8 cellular contexts compared by ENCODE assay signal in the genomic region with DNA sequence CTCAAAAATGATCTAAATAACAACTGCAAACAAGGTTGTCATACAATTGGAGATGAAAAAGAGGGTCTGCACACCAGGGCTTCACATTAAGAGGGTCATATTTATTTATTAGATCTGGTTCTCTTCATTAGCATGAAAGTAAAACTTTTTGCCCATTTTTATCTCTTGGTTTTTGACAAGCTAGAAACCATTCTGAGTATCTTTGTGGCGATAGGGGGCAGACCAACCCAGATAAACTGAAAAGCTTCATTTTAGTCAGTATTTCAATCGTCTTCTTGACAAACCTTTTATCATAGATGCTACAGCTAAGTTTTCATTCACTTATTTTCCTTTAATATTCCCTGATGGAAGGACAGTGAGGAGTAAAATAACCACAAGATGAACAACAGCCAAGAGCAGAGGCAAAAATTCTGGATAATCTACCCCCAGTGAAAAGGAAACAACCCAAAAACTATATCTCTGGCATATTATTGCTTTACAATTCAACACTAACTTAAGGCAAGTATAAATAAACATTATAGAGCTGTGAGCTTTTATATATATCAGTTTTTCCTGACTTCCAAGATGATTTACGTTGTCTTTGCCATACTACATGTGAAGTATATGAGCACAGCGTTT. TPM values are rescaled to one million over a fixed set of nuclear protein-coding genes. Genes with fewer than 3 reads are reported as not detected.
A peak's percentile ranks its signal among the peaks of the same experiment; 100 is the strongest.
DNase-seq lines count a peak whose midpoint lies in the region; ATAC-seq and TF ChIP-seq lines count a peak whose summit lies in the region.

No MANE protein-coding gene starts in this region.

- H3K4me2 ChIP-seq in DOHH2 (ENCODE audit: low read length) (no peak overlapping the region), IMR-90 (ENCODE audit: low read depth, low read length) (no peak overlapping the region), hepatocyte (no peak overlapping the region)

- no peak overlapping the region for H3K23ac ChIP-seq in IMR-90 (ENCODE audit: low read depth, low read length)

- H3K27me3 ChIP-seq in DOHH2 (ENCODE audit: control insufficient read depth, low read length) (no peaks in the 10 kb centered on the region), IMR-90 (ENCODE audit: control insufficient read depth, insufficient read depth, low read length) (no peaks in the 10 kb centered on the region), hepatocyte (no peaks in the 10 kb centered on the region)

- H3K9ac ChIP-seq in IMR-90 (ENCODE audit: low read depth, low read length): no peak overlapping the region

- no peak overlapping the region for H3K56ac ChIP-seq in IMR-90 (ENCODE audit: extremely low read depth, insufficient read depth, low read length)

- H3K79me1 ChIP-seq in IMR-90 (ENCODE audit: low read depth in 1 of 2, low read length in 2 of 2): no peaks in the 10 kb centered on the region

- intact Hi-C loops in IMR-90 (cut with micrococcal nuclease): loop anchor here (2.0 to 10.0 kb wide), 5 partner anchors 122 to 877 kb away; no protein-coding TSS in a partner anchor

- H3K27ac ChIP-seq in DOHH2 (ENCODE audit: low read depth, low read length) (no peak overlapping the region), IMR-90 (ENCODE audit: insufficient read depth, low read length) (no peak overlapping the region), hepatocyte (no peak overlapping the region)

- no peak overlapping the region for H2BK120ac ChIP-seq in IMR-90 (ENCODE audit: low read depth, low read length)

- dilution Hi-C loops in IMR-90 (cut with HindIII; ENCODE audit: low sequenced_read_pairs, unreplicated experiment): no loop called here

- H3K4me3 ChIP-seq in DOHH2 (ENCODE audit: low read length) (no peak overlapping the region), IMR-90 (ENCODE audit: insufficient read depth, low read depth, low read length) (no peak overlapping the region), hepatocyte (no peak overlapping the region)

- H3K36me3 ChIP-seq in DOHH2 (ENCODE audit: control insufficient read depth, low read length) (no peaks in the 10 kb centered on the region), IMR-90 (ENCODE audit: control insufficient read depth, insufficient read depth, low read length) (no peaks in the 10 kb centered on the region), hepatocyte (replicated peaks; ENCODE audit: insufficient read depth, low read depth) (no peaks in the 10 kb centered on the region)

- CTCF ChIA-PET in IMR-90 (lab: Yijun Ruan, JAX): interaction anchor here (0.6 to 1.4 kb wide), 4 partner anchors 105 to 1366 kb away, joined by 3 to 5 read pairs (median 4); no protein-coding TSS in a partner anchor

- no peak overlapping the region for H4K5ac ChIP-seq in IMR-90 (ENCODE audit: low read depth, low read length)

- no peak overlapping the region for H3K14ac ChIP-seq in IMR-90 (replicated peaks; ENCODE audit: low read depth, low read length)

- no peak overlapping the region for H3K18ac ChIP-seq in IMR-90 (ENCODE audit: low read depth, low read length)

- H2BK5ac ChIP-seq in IMR-90 (ENCODE audit: low read depth, low read length, poor library complexity, severe bottlenecking): no peak overlapping the region

- no peak overlapping the region for H2BK20ac ChIP-seq in IMR-90 (ENCODE audit: low read depth, low read length)

- ATAC-seq in IMR-90 (ENCODE audit: low read depth) (peak; percentile 60; the same call in 1 of the 2 replicates), HG03025 (IDR thresholded peaks at IDR 0.05; ENCODE audit: low FRiP score, unreplicated experiment) (no peak), HG03095 (IDR thresholded peaks at IDR 0.05; ENCODE audit: unreplicated experiment) (no peak), GM21825 (IDR thresholded peaks at IDR 0.05; ENCODE audit: unreplicated experiment) (no peak)

- no peak overlapping the region for H2AK9ac ChIP-seq in IMR-90 (replicated peaks; ENCODE audit: low read depth, low read length, poor library complexity)

- no peaks in the 10 kb centered on the region for H3K79me2 ChIP-seq in DOHH2 (ENCODE audit: control insufficient read depth, low read length)
- no peaks in the 10 kb centered on the region for H3K79me2 ChIP-seq in hepatocyte

- POLR2A ChIA-PET in IMR-90 (lab: Charles Lee; ENCODE audit: unreplicated experiment): no interaction called here

- H3K9me1 ChIP-seq in IMR-90 (ENCODE audit: insufficient read depth, low read length): no peaks in the 10 kb centered on the region

- no peak for TF ChIP-seq POLR2A in IMR-90 (IDR thresholded peaks at IDR 0.05; ENCODE audit: low read depth, low read length)

- no peak overlapping the region for H4K8ac ChIP-seq in IMR-90 (ENCODE audit: low read depth in 2 of 2, low read length in 2 of 2)

- H4K91ac ChIP-seq in IMR-90 (ENCODE audit: insufficient read depth, low read depth, low read length): no peak overlapping the region

- DNase-seq in IMR-90 (peak; percentile 45), hepatocyte (ENCODE audit: low spot score) (peak; percentile 46)
- peak; percentile 7 for DNase-seq in activated T-helper 9 cell treated with anti-CD3 and anti-CD28 coated beads, Interleukin-2, amount 50 U/mL, for 16 hours (ENCODE audit: low read depth)
- peak; percentile 22 for DNase-seq in stimulated activated CD8-positive, alpha-beta memory T cell treated with anti-CD3 and anti-CD28 coated beads, Interleukin-4, amount 100 ng/mL, for 24 hours (ENCODE audit: low read depth)

- H3K9me2 ChIP-seq in DOHH2 (replicated peaks; ENCODE audit: control insufficient read depth, low read length) (no peaks in the 10 kb centered on the region), hepatocyte (replicated peaks; ENCODE audit: insufficient read depth) (no peaks in the 10 kb centered on the region)

- BruUV-seq in IMR-90 (replicated peaks; lab: Mats Ljungman, UMichigan): no TSS peak

- H2BK15ac ChIP-seq in IMR-90 (ENCODE audit: low read depth, low read length): no peak overlapping the region

- in situ Hi-C loops in IMR-90 (cut with MboI; ENCODE audit: low sequenced_read_pairs): loop anchor here (10.0 kb wide), 1 partner anchor 879 kb away; no protein-coding TSS in a partner anchor

- no peaks in the 10 kb centered on the region for H3F3A ChIP-seq in DOHH2 (ENCODE audit: control insufficient read depth, insufficient read depth)

- no peaks in the 10 kb centered on the region for H3K9me3 ChIP-seq in DOHH2 (ENCODE audit: control insufficient read depth, insufficient read depth, low read length)
- H3K9me3 ChIP-seq in IMR-90 (ENCODE audit: control insufficient read depth, insufficient read depth, low read length): no peaks in the 10 kb centered on the region
- H3K9me3 ChIP-seq in hepatocyte (ENCODE audit: low read depth): no peaks in the 10 kb centered on the region

- H2AK5ac ChIP-seq in IMR-90 (ENCODE audit: low read depth, low read length): no peak overlapping the region

- H3K4ac ChIP-seq in IMR-90 (ENCODE audit: low read depth, low read length): no peak overlapping the region

- H2AFZ ChIP-seq in IMR-90 (replicated peaks; ENCODE audit: low read length, poor library complexity) (no peak overlapping the region), hepatocyte (no peak overlapping the region)

- TF ChIP-seq CTCF in DOHH2 (IDR thresholded peaks at IDR 0.05; ENCODE audit: low read depth, low read length, poor library complexity, severe bottlenecking) (peak; percentile 30), IMR-90 (conservative IDR thresholded peaks at IDR 0.05; ENCODE audit: low read depth, low read length) (peak; percentile 61), hepatocyte (IDR thresholded peaks at IDR 0.05; ENCODE audit: poor library complexity) (peak; percentile 67)

- H4K20me1 ChIP-seq in DOHH2 (ENCODE audit: control insufficient read depth, insufficient read depth, low read depth, low read length) (no peaks in the 10 kb centered on the region), IMR-90 (ENCODE audit: insufficient read depth, low read length) (no peaks in the 10 kb centered on the region), hepatocyte (ENCODE audit: insufficient read depth, poor library complexity, severe bottlenecking) (no peaks in the 10 kb centered on the region)

- no CpG with 5 or more reads among the region's 4 CpGs for WGBS in IMR-90 (ENCODE audit: extremely low coverage in 2 of 2, insufficient read length in 1 of 2), 2 experiments
- 48% methylated on average over 4 of the region's 4 CpGs for whole genome bisulfite sequencing in hepatocyte (ENCODE audit: low lambda C conversion rate, missing lambda C conversion rate)

- peak; percentile 65 for TF ChIP-seq RAD21 in IMR-90 (IDR thresholded peaks at IDR 0.05; ENCODE audit: low read length)

- no peaks in the 10 kb centered on the region for H3K4me1 ChIP-seq in DOHH2 (ENCODE audit: control insufficient read depth, low read length)
- no peaks in the 10 kb centered on the region for H3K4me1 ChIP-seq in IMR-90 (ENCODE audit: control insufficient read depth, insufficient read depth, low read length)
- no peaks in the 10 kb centered on the region for H3K4me1 ChIP-seq in hepatocyte (ENCODE audit: insufficient read depth)

TF ChIP-seq in IMR-90, 13 proteins besides CTCF, POLR2A, EP300 and RAD21:
- TF ChIP-seq SMC3 (IDR thresholded peaks at IDR 0.05; ENCODE audit: low read depth, low read length) (peak; percentile 40; the same call in 1 of the 2 replicates), FOS (IDR thresholded peaks at IDR 0.05; ENCODE audit: low read depth, low read length) (no peak), NFE2L2 (IDR thresholded peaks at IDR 0.05; ENCODE audit: low read depth, low read length) (no peak), BHLHE40 (IDR thresholded peaks at IDR 0.05; ENCODE audit: low read depth, low read length) (no peak), CHD1 (IDR thresholded peaks at IDR 0.05; ENCODE audit: low read depth, low read length) (no peak)
- TF ChIP-seq, protein P1, sequence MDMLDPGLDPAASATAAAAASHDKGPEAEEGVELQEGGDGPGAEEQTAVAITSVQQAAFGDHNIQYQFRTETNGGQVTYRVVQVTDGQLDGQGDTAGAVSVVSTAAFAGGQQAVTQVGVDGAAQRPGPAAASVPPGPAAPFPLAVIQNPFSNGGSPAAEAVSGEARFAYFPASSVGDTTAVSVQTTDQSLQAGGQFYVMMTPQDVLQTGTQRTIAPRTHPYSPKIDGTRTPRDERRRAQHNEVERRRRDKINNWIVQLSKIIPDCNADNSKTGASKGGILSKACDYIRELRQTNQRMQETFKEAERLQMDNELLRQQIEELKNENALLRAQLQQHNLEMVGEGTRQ (IDR thresholded peaks at IDR 0.05; ENCODE audit: low read depth, low read length): no peak
TF ChIP-seq in IMR-90: peak in this region for 1.

RNA-seq across cellular contexts. Expression of a gene that starts 45.2 kb away (rescaled TPM):
- under 0.01 TPM in 1 of 2 replicates, not detected in the other for total RNA-seq in IMR-90 (2012; rRNA removed)
- polyA plus RNA-seq in IMR-90 (2012; rRNA removed): not detected in 2 replicates
- not detected in 2 replicates for polyA plus RNA-seq in IMR-90 (2012; cell fraction: cytosol; rRNA removed)
- polyA plus RNA-seq in IMR-90 (2012; cell fraction: nucleus; rRNA removed; ENCODE audit: low replicate concordance): 0.02 TPM in 1 of 2 replicates, not detected in the other
- not detected in 2 replicates for total RNA-seq in hepatocyte
- not detected in 2 replicates for polyA plus RNA-seq in hepatocyte
